ENCODE assay signal across 13 cellular contexts in genomic region chr11:8095356-8095755, GRCh38.
"Had no signal": no experiment of that assay in that cellular context is flagged by ENCODE, and none has a peak within 500 bp of the region (broad histone marks: within the 10 kb centered on the region; RNA-seq: fewer than 3 reads in every experiment).

No MANE protein-coding gene starts in this region.

- H3K4me1 ChIP-seq: left lung, psoas muscle, right lobe of liver, thyroid gland had no signal

- DNase-seq: activated CD4-positive, alpha-beta T cell treated with anti-CD3 and anti-CD28 coated beads, Interleukin-2, amount 50 U/mL, for 4 hours; activated CD4-positive, CD25-positive, alpha-beta regulatory T cell treated with anti-CD3 and anti-CD28 coated beads, Interleukin-2, amount 50 U/mL, for 72 hours; activated naive CD4-positive, alpha-beta T cell treated with Interleukin-2 at 50 U/mL for 16 hours; left lung; mesendoderm; nephron progenitor cell; psoas muscle; stimulated activated CD4-positive, alpha-beta T cell treated with anti-CD3 and anti-CD28 coated beads, Interleukin-1b, Interleukin-23, amount 100 ng/mL, for 48 hours had no signal

- H3K27ac ChIP-seq: cardiac muscle cell, left lung, psoas muscle, right lobe of liver, thyroid gland had no signal

- ATAC-seq: esophagus mucosa; left lung; psoas muscle; right lobe of liver; stimulated activated effector memory CD8-positive, alpha-beta T cell treated with anti-CD3 and anti-CD28 coated beads, Interleukin-12 subunit alpha, Interleukin-12 subunit beta, amount 100 ng/mL, for 72 hours had no signal

- H3K36me3 ChIP-seq: left lung, right lobe of liver had no signal

- H3K27me3 ChIP-seq: cardiac muscle cell, left lung, right lobe of liver, thyroid gland had no signal

- H3K9me3 ChIP-seq: left lung, psoas muscle, right lobe of liver, thyroid gland had no signal

- H3K4me3 ChIP-seq: cardiac muscle cell, left lung, psoas muscle, right lobe of liver, thyroid gland had no signal
